8 cellular contexts compared by ENCODE assay signal in the genomic region with DNA sequence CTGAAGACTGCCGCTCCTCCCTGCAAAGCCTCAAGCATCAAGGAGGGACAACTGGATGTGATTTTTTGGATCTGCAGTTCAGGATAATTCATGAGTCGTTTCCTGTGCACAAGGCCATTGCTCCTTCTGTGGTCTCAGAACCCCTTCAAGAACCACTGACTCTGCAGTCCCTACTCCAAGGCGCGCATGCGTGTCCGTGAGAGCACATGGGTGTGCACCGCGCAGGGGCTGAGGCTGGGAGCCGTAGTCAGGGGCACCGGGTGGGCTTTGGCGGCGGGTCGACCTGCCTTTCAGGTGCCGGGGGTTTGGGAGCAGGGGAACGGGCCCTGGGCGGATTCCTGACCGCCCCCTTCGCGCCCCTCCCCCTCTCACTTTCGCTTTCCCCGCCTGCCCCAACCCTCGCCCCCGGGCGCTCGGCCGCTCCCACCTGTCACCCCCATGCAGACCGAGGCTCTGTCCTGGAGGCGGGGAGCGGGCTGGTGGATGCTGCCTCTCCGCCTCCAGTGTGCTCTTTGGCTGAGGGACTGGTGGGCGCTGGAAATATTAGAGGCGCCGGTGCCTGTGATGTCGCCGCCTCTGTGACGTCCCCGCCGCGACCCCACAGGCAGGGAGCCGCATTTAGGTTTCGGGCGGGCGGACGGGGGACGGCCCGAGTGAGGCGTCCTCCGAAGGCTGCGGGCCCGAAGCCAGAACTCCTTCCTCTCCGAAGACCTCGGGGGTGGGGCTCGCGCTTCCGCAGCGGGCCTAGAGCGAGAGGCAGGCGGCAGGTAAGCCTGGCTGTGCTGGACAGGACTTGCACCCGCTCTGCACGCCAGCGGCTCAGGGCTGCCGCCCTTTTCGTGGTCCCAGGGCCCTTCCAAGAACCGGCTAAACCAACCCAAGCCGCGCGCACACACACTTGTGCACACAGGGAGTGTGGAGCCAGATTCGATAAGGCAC. TPM values are rescaled to one million over a fixed set of nuclear protein-coding genes. Genes with fewer than 3 reads are reported as not detected.
DNase-seq lines count a peak whose midpoint lies in the region; ATAC-seq and TF ChIP-seq lines count a peak whose summit lies in the region.

A gene with protein sequence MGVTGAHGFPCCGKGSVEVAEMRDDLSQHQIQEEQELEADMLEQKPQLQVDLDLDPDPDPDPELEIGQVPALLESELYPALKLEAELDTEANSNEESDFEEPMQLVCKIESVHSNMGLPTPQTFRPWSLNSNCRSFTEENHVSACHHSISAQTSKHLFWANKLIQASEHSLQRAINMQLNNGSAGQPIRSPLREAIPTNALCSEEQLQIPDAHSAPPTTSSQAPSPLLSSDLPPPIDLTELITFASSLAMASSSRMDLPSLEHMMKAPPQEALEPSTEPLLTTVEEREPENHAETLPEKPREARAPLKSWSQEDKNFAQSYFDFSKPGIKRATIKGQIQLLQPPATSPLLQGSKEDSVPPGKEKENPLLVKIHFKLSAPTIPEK (minus strand): TSS at position 518 of the 939 bp plus-strand sequence. CDS start 78 bp downstream, at position 440.

- no peak for TF ChIP-seq POLR2A in gastrocnemius medialis (IDR thresholded peaks at IDR 0.05)

- H4K20me1 ChIP-seq in hepatocyte (ENCODE audit: insufficient read depth, poor library complexity, severe bottlenecking): no peaks in the 10 kb centered on the region

- no peaks in the 10 kb centered on the region for H3K27me3 Mint-ChIP-seq in activated naive CD8-positive, alpha-beta T cell treated with anti-CD3 and anti-CD28 coated beads, Interleukin-2, amount 10 ng/mL, durations not matched to agents 7 days and 5 days

- H2AFZ ChIP-seq in hepatocyte: peak within 1 kb of the TSS; percentile 35

- POLR2A ChIA-PET in activated naive CD8-positive, alpha-beta T cell treated with anti-CD3 and anti-CD28 coated beads, Interleukin-2, amount 10 ng/mL, durations not matched to agents 7 days and 5 days (lab: Charles Lee): interaction anchor here (0.6 to 5.2 kb wide), 7 partner anchors 9 to 129 kb away, joined by 3 to 34 read pairs (median 5); a partner anchor contains a TSS

- peaks cover 8% of the 10 kb centered on the region for H3K36me3 Mint-ChIP-seq in activated naive CD8-positive, alpha-beta T cell treated with anti-CD3 and anti-CD28 coated beads, Interleukin-2, amount 10 ng/mL, durations not matched to agents 7 days and 5 days

- H3K4me3 ChIP-seq in hepatocyte: peak within 1 kb of the TSS; percentile 90
- H3K4me3 ChIP-seq in gastrocnemius medialis: peak within 1 kb of the TSS; percentile 58 to 76 (median 60)

- H3K79me2 ChIP-seq in hepatocyte: no peaks in the 10 kb centered on the region

- H3K9me2 ChIP-seq in hepatocyte (replicated peaks; ENCODE audit: insufficient read depth): no peaks in the 10 kb centered on the region

- H3K27ac ChIP-seq in hepatocyte (no peak within 1 kb of the TSS), gastrocnemius medialis (peak within 1 kb of the TSS; percentile 75 to 85 (median 79))

- peak; percentile 91 for ATAC-seq in activated naive CD8-positive, alpha-beta T cell treated with anti-CD3 and anti-CD28 coated beads, Interleukin-2, amount 10 ng/mL, durations not matched to agents 7 days and 5 days (ENCODE audit: low read depth)
- ATAC-seq in gastrocnemius medialis (no peak), GM19455 (IDR thresholded peaks at IDR 0.05; ENCODE audit: unreplicated experiment) (no peak), HG02852 (IDR thresholded peaks at IDR 0.05; ENCODE audit: unreplicated experiment) (no peak)

- peak within 1 kb of the TSS; percentile 92 for H3K27ac Mint-ChIP-seq in activated naive CD8-positive, alpha-beta T cell treated with anti-CD3 and anti-CD28 coated beads, Interleukin-2, amount 10 ng/mL, durations not matched to agents 7 days and 5 days

- H3K27me3 ChIP-seq in hepatocyte: no peaks in the 10 kb centered on the region
- no peaks in the 10 kb centered on the region for H3K27me3 ChIP-seq in gastrocnemius medialis

- DNase-seq in GM13977 (ENCODE audit: low spot score) (peak; percentile 85), RPMI7951 (ENCODE audit: low read depth) (peak; percentile 15), hepatocyte (ENCODE audit: low spot score) (peak; percentile 70), gastrocnemius medialis (peak in 1 of 2 donors; percentile 26), NCI-H187 treated with DMSO at 0.1 percent for 48 hours (lab: John Stamatoyannopoulos, UW) (no peak)
- DNase-seq in activated naive CD8-positive, alpha-beta T cell treated with anti-CD3 and anti-CD28 coated beads, Interleukin-2, amount 10 ng/mL, durations not matched to agents 7 days and 5 days: peak; percentile 84

- no peak for TF ChIP-seq CTCF in GM13977 (IDR thresholded peaks at IDR 0.05; ENCODE audit: extremely low read depth, insufficient read depth, missing control alignments)
- no peak for TF ChIP-seq CTCF in hepatocyte (IDR thresholded peaks at IDR 0.05; ENCODE audit: poor library complexity)
- TF ChIP-seq CTCF in gastrocnemius medialis (IDR thresholded peaks at IDR 0.05 in 4 of 5, conservative IDR thresholded peaks at IDR 0.05 in 1 of 5): no peak

- 9% methylated on average over 64 of the region's 68 CpGs for WGBS in hepatocyte (ENCODE audit: low lambda C conversion rate, missing lambda C conversion rate)

- H3K4me1 Mint-ChIP-seq in activated naive CD8-positive, alpha-beta T cell treated with anti-CD3 and anti-CD28 coated beads, Interleukin-2, amount 10 ng/mL, durations not matched to agents 7 days and 5 days: peaks cover 21% of the 10 kb centered on the region

- intact Hi-C loops in gastrocnemius medialis (cut with DNase I; ENCODE audit: low total_unique reads): no loop called here

- peak within 1 kb of the TSS; percentile 85 for H3K4me3 Mint-ChIP-seq in activated naive CD8-positive, alpha-beta T cell treated with anti-CD3 and anti-CD28 coated beads, Interleukin-2, amount 10 ng/mL, durations not matched to agents 7 days and 5 days

- H3K36me3 ChIP-seq in hepatocyte (replicated peaks; ENCODE audit: insufficient read depth, low read depth) (no peaks in the 10 kb centered on the region), gastrocnemius medialis (peaks cover 0 to 15% of the 10 kb centered on the region in 2 donors)

- H3K4me1 ChIP-seq in hepatocyte (ENCODE audit: insufficient read depth) (peaks cover 17% of the 10 kb centered on the region), gastrocnemius medialis (peaks cover 50 to 62% of the 10 kb centered on the region in 2 donors)

- in situ Hi-C loops in GM13977 (cut with MboI; ENCODE audit: low pct_unique_long_range_greater_than_20kb, low sequenced_read_pairs, unreplicated experiment): no loop called here
- in situ Hi-C loops in gastrocnemius medialis (cut with MboI; ENCODE audit: low sequenced_read_pairs in 4 of 4): no loop called here

- H3K9me3 Mint-ChIP-seq in activated naive CD8-positive, alpha-beta T cell treated with anti-CD3 and anti-CD28 coated beads, Interleukin-2, amount 10 ng/mL, durations not matched to agents 7 days and 5 days: no peaks in the 10 kb centered on the region

- H3K9me3 ChIP-seq in hepatocyte (ENCODE audit: low read depth) (no peaks in the 10 kb centered on the region), gastrocnemius medialis (no peaks in the 10 kb centered on the region)

- H3K4me2 ChIP-seq in hepatocyte: peak within 1 kb of the TSS; percentile 89

RNA-seq across cellular contexts. Expression of the gene that starts here (rescaled TPM):
- not detected in 2 replicates for total RNA-seq in RPMI7951 (2014; rRNA removed; shearing (Covaris generic))
- under 1 TPM; 0.53 to 0.65 TPM for total RNA-seq in activated naive CD8-positive, alpha-beta T cell treated with anti-CD3 and anti-CD28 coated beads, Interleukin-2, amount 10 ng/mL, durations not matched to agents 7 days and 5 days
- total RNA-seq in hepatocyte: not detected in 2 replicates
- 0.19 and 0.31 TPM in 2 replicates for polyA plus RNA-seq in hepatocyte
- not detected for total RNA-seq in gastrocnemius medialis

Comparison
In these comparisons a context has a peak if more than half of its experiments do, and no peak if none do; other contexts are left out.
1. Peak in DNase-seq in RPMI7951; RNA of the gene not detected or under 1 TPM.
2. Peak in DNase-seq and ATAC-seq in activated naive CD8-positive, alpha-beta T cell treated with anti-CD3 and anti-CD28 coated beads, Interleukin-2, amount 10 ng/mL, durations not matched to agents 7 days and 5 days; RNA of the gene not detected or under 1 TPM.
3. Peak in DNase-seq, H3K4me3 ChIP-seq and H3K4me2 ChIP-seq in hepatocyte; RNA of the gene not detected or under 1 TPM.